32 cellular contexts compared by ENCODE assay signal in the genomic region with DNA sequence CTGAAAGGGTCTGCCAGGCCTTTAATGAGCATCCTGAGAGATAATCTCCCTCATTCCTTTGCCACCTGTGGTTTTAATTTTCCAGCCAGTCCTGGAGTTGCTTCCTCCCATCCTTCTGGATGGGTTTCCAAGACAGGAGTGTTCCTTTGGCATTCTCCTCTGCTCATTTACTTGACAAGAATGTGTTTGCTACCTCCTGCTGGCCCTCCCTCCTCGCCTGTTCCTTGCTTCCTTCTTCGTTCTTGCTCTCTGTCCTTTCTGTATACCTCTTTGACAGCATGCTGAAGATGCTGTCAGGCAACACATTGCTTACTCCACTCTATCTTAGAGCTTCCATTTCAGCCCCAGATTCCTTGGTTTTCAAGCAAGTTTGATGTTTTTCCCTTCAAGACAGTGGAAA. TPM values are rescaled to one million over a fixed set of nuclear protein-coding genes. Genes with fewer than 3 reads are reported as not detected.
"Had no signal": no experiment of that assay in that cellular context is flagged by ENCODE, and none has a peak within 500 bp of the region (broad histone marks: within the 10 kb centered on the region; RNA-seq: fewer than 3 reads in every experiment).

No MANE protein-coding gene starts in this region.

- H3K27ac Mint-ChIP-seq: activated CD4-positive, alpha-beta memory T cell treated with anti-CD3 and anti-CD28 coated beads, Interleukin-2, amount 10 ng/mL, durations not matched to agents 7 days and 5 days; activated naive CD4-positive, alpha-beta T cell treated with anti-CD3 and anti-CD28 coated beads, Interleukin-2, amount 50 U/mL, for 24 hours; activated naive CD8-positive, alpha-beta T cell treated with anti-CD3 and anti-CD28 coated beads, Interleukin-2, amount 10 ng/mL, durations not matched to agents 7 days and 5 days; activated T-helper 1 cell treated with anti-CD3 and anti-CD28 coated beads, Interleukin-12 subunit alpha, Interleukin-12 subunit beta, Interleukin-2, Interleukin-4 antibody, amounts not matched to agents 30 ng/mL and 10 ng/mL and 1 ng/mL, durations not matched to agents 14 hours and 24 hours and 36 hours; T-cell had no signal

- ATAC-seq: activated T-cell treated with anti-CD3 and anti-CD28 coated beads, Interleukin-2, amount 50 U/mL, for 4 hours; body of pancreas; SK-N-SH treated with all-trans-retinoic acid at 6 μM for 48 hours; T-cell had no signal

- H3K4me3 Mint-ChIP-seq: activated CD4-positive, alpha-beta memory T cell treated with anti-CD3 and anti-CD28 coated beads, Interleukin-2, amount 10 ng/mL, durations not matched to agents 7 days and 5 days; activated naive CD4-positive, alpha-beta T cell treated with anti-CD3 and anti-CD28 coated beads, Interleukin-2, amount 50 U/mL, for 24 hours; activated naive CD8-positive, alpha-beta T cell treated with anti-CD3 and anti-CD28 coated beads, Interleukin-2, amount 10 ng/mL, durations not matched to agents 7 days and 5 days; activated T-cell treated with anti-CD3 and anti-CD28 coated beads, Interleukin-2, amount 50 U/mL, for 4 hours; activated T-helper 1 cell treated with anti-CD3 and anti-CD28 coated beads, Interleukin-12 subunit alpha, Interleukin-12 subunit beta, Interleukin-2, Interleukin-4 antibody, amounts not matched to agents 30 ng/mL and 10 ng/mL and 1 ng/mL, durations not matched to agents 14 hours and 24 hours and 36 hours; T-cell had no signal

- H3K27me3 ChIP-seq: body of pancreas, breast epithelium, SJSA1 had no signal

- DNase-seq: activated CD4-positive, alpha-beta memory T cell treated with anti-CD3 and anti-CD28 coated beads, Interleukin-2, amount 10 ng/mL, durations not matched to agents 7 days and 5 days; activated CD4-positive, alpha-beta T cell treated with anti-CD3 and anti-CD28 coated beads for 1 hour; activated CD4-positive, alpha-beta T cell treated with anti-CD3 and anti-CD28 coated beads for 48 hours; activated CD4-positive, CD25-positive, alpha-beta regulatory T cell; activated effector memory CD4-positive, alpha-beta T cell treated with Interleukin-2 at 50 U/mL for 16 hours; activated naive CD8-positive, alpha-beta T cell treated with anti-CD3 and anti-CD28 coated beads, Interleukin-2, amount 10 ng/mL, durations not matched to agents 7 days and 5 days; activated T-cell treated with anti-CD3 and anti-CD28 coated beads, Interleukin-2, amount 50 U/mL, for 4 hours; amygdala; body of pancreas; cerebellar nuclear complex; NCI-H1092 treated with DMSO at 0.1 percent for 48 hours; NCI-H1417; NCI-H146; NCI-H187; NCI-H2029 treated with DMSO at 0.1 percent for 48 hours; NCI-H2107; NCI-H2171; NCI-H510A; NCI-H526; NCI-H748 treated with DMSO at 0.1 percent for 48 hours; OCI-M1; SHP77 treated with DMSO at 0.1 percent for 48 hours; T-cell; T-helper 2 cell; T-helper 9 cell had no signal

- H3K9me3 Mint-ChIP-seq: activated CD4-positive, alpha-beta memory T cell treated with anti-CD3 and anti-CD28 coated beads, Interleukin-2, amount 10 ng/mL, durations not matched to agents 7 days and 5 days; activated naive CD4-positive, alpha-beta T cell treated with anti-CD3 and anti-CD28 coated beads, Interleukin-2, amount 50 U/mL, for 24 hours; activated naive CD8-positive, alpha-beta T cell treated with anti-CD3 and anti-CD28 coated beads, Interleukin-2, amount 10 ng/mL, durations not matched to agents 7 days and 5 days; activated T-cell treated with anti-CD3 and anti-CD28 coated beads, Interleukin-2, amount 50 U/mL, for 4 hours; T-cell had no signal

- H3K4me1 ChIP-seq: breast epithelium, SJSA1 had no signal

- H3K27ac ChIP-seq: body of pancreas, breast epithelium, SJSA1, VCaP had no signal

- H3K9me3 ChIP-seq: body of pancreas, breast epithelium, SJSA1 had no signal

- H3K4me3 ChIP-seq: body of pancreas, breast epithelium, SJSA1 had no signal

- H3K4me1 Mint-ChIP-seq: activated CD4-positive, alpha-beta memory T cell treated with anti-CD3 and anti-CD28 coated beads, Interleukin-2, amount 10 ng/mL, durations not matched to agents 7 days and 5 days; activated naive CD4-positive, alpha-beta T cell treated with anti-CD3 and anti-CD28 coated beads, Interleukin-2, amount 50 U/mL, for 24 hours; activated naive CD8-positive, alpha-beta T cell treated with anti-CD3 and anti-CD28 coated beads, Interleukin-2, amount 10 ng/mL, durations not matched to agents 7 days and 5 days; T-cell had no signal

- H3K36me3 Mint-ChIP-seq: activated naive CD4-positive, alpha-beta T cell treated with anti-CD3 and anti-CD28 coated beads, Interleukin-2, amount 50 U/mL, for 24 hours; activated naive CD8-positive, alpha-beta T cell treated with anti-CD3 and anti-CD28 coated beads, Interleukin-2, amount 10 ng/mL, durations not matched to agents 7 days and 5 days; T-cell had no signal

- H3K36me3 ChIP-seq: breast epithelium, SJSA1 had no signal

RNA-seq across cellular contexts. Expression of a gene that starts 46.0 kb away (rescaled TPM):
- total RNA-seq: activated CD4-positive, alpha-beta memory T cell treated with anti-CD3 and anti-CD28 coated beads, Interleukin-2, amount 10 ng/mL, durations not matched to agents 7 days and 5 days; activated CD8-positive, alpha-beta memory T cell treated with anti-CD3 and anti-CD28 coated beads for 36 hours; activated naive CD8-positive, alpha-beta T cell treated with anti-CD3 and anti-CD28 coated beads, Interleukin-2, amount 10 ng/mL, durations not matched to agents 7 days and 5 days; activated T-helper 1 cell treated with anti-CD3 and anti-CD28 coated beads, Interleukin-12 subunit alpha, Interleukin-12 subunit beta, Interleukin-2, Interleukin-4 antibody, amounts not matched to agents 30 ng/mL and 10 ng/mL and 1 ng/mL, durations not matched to agents 14 hours and 24 hours and 36 hours; T-cell had no signal
